1 cellular context compared by ENCODE assay signal in genomic region chr2:200193791-200194190, GRCh38.
TF ChIP-seq lines count a peak whose summit lies in the region.

No MANE protein-coding gene starts in this region.

TF ChIP-seq in GM23338, 12 proteins besides CTCF, POLR2A, EP300 and RAD21 (continued from another document):
- no peak for TF ChIP-seq ZNF462 (CRISPR knock-in tag; IDR thresholded peaks at IDR 0.05)
- no peak for TF ChIP-seq REST (IDR thresholded peaks at IDR 0.05; ENCODE audit: unreplicated experiment)
- no peak for TF ChIP-seq CREB1 (CRISPR knock-in tag; IDR thresholded peaks at IDR 0.05; ENCODE audit: low read depth)
